In the genomic region with DNA sequence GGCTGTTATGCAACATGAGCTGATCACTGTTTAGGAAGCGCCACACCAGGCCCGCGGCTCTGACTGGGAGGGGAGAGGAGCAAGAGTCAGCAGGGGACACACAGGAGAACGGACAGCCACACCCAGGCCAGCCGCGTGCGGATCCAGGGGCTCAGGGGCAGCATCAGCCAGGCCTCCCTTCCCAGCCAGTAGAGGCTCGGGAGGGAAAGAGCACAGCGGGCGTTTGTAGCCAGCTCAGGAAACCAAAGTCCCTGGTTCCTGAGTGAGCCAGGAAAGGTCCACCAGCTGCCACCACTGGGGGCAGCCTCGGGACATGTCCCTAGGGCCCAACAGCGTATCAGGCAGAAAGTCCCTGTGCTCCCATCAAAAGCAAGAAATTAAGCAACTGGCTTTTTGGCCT, we compare ENCODE assay signal across 9 cellular contexts.
DNase-seq lines count a peak whose midpoint lies in the region; ATAC-seq and TF ChIP-seq lines count a peak whose summit lies in the region.
"Had no signal": no experiment of that assay in that cellular context is flagged by ENCODE, and none has a peak within 500 bp of the region (broad histone marks: within the 10 kb centered on the region; RNA-seq: fewer than 3 reads in every experiment).

No MANE protein-coding gene starts in this region.

- no peaks in the 10 kb centered on the region for H3K9me3 ChIP-seq in HCT116 (ENCODE audit: control insufficient read depth in 1 of 2, insufficient read depth in 1 of 2, low read depth in 1 of 2, low read length in 2 of 2)
- H3K9me3 ChIP-seq in vagina = no peaks in the 10 kb centered on the region

- no TSS peak for BruUV-seq in HCT116 (replicated peaks; lab: Mats Ljungman, UMichigan)

- no peaks in the 10 kb centered on the region for H4K20me1 ChIP-seq in HCT116 (ENCODE audit: insufficient read depth)

- no peaks in the 10 kb centered on the region for H3K27me3 ChIP-seq in HCT116 (ENCODE audit: insufficient read depth, low read length)
- H3K27me3 ChIP-seq in vagina = no peaks in the 10 kb centered on the region

- no peaks in the 10 kb centered on the region for H3K79me2 ChIP-seq in HCT116 (ENCODE audit: insufficient read depth, low read length)

- H2AFZ ChIP-seq in HCT116 (ENCODE audit: low read depth, low read length, poor library complexity, severe bottlenecking) = no peak overlapping the region

- H3K9me2 ChIP-seq in HCT116 (ENCODE audit: insufficient read depth) = no peaks in the 10 kb centered on the region

- peak overlapping the region; percentile 42; the same call in 1 of the 2 replicates for H3K4me2 ChIP-seq in HCT116 (ENCODE audit: low read length)

- no peak for TF ChIP-seq RAD21 in HCT116 (IDR thresholded peaks at IDR 0.05; ENCODE audit: low read depth)

- TF ChIP-seq CTCF in AG10803 (conservative IDR thresholded peaks at IDR 0.05; ENCODE audit: low read length) (peak; percentile 58), HCT116 (IDR thresholded peaks at IDR 0.05 in 2 of 3, conservative IDR thresholded peaks at IDR 0.05 in 1 of 3; ENCODE audit: borderline replicate concordance in 1 of 3, insufficient read depth in 1 of 3, low read depth in 2 of 3, low read length in 2 of 3) (peak; percentile 7 to 85 (median 67); a peak in 4 of 6 replicates), astrocyte of the spinal cord (IDR thresholded peaks at IDR 0.05; ENCODE audit: low read depth, low read length) (peak; percentile 61), vagina (IDR thresholded peaks at IDR 0.05) (peak in 1 of 3 experiments; percentile 25)

- H3K27ac ChIP-seq in HCT116 (ENCODE audit: low read depth, low read length) (no peak overlapping the region), vagina (peak overlapping the region; percentile 26)

- peaks cover 2 to 7% of the 10 kb centered on the region in 2 experiments; a peak in 2 of 4 replicates for H3K4me1 ChIP-seq in HCT116 (ENCODE audit: control insufficient read depth in 1 of 2, insufficient read depth in 2 of 2, low read length in 2 of 2)
- H3K4me1 ChIP-seq in vagina = no peaks in the 10 kb centered on the region

- TF ChIP-seq POLR2A in HCT116 (IDR thresholded peaks at IDR 0.05; ENCODE audit: borderline replicate concordance, extremely low read depth, insufficient read depth, insufficient read length) (no peak), vagina (IDR thresholded peaks at IDR 0.05) (no peak), GM18505 (IDR thresholded peaks at IDR 0.05; ENCODE audit: borderline replicate concordance, extremely low read depth, insufficient read depth, insufficient read length) (no peak)

- H3K36me3 ChIP-seq in HCT116 (ENCODE audit: control insufficient read depth in 1 of 2, insufficient read depth in 2 of 2, low read length in 2 of 2) (no peaks in the 10 kb centered on the region), vagina (peaks cover 0 to 14% of the 10 kb centered on the region in 2 donors)

- POLR2A ChIA-PET in HCT116 (lab: Charles Lee) = interaction anchor here (0.6 to 1.7 kb wide), 2 partner anchors 10 to 71 kb away, joined by 3 to 5 read pairs; a partner anchor contains a TSS

- peak; percentile 33 for DNase-seq in AG10803 (ENCODE audit: low read depth)
- peak; percentile 32 for DNase-seq in HCT116 (ENCODE audit: low read depth, low spot score)
- DNase-seq in astrocyte of the spinal cord (ENCODE audit: low read depth, low spot score) = peak; percentile 42
- peak; percentile 6 for DNase-seq in kidney tubule cell (ENCODE audit: low spot score)
- DNase-seq in vagina (ENCODE audit: extremely low spot score in 2 of 2) = no peak
- DNase-seq in stimulated activated naive CD4-positive, alpha-beta T cell (lab: John Stamatoyannopoulos, UW) = no peak
- DNase-seq: stimulated activated naive B cell treated with anti-CD40 and anti-IgM and Interleukin-4, amounts not matched to agents 10 μg/mL and 1 μg/mL and 100 μg/mL, for 72 hours had no signal

- RAD21 ChIA-PET in HCT116 (lab: Charles Lee; ENCODE audit: low non-redundant PET in 1 of 2, low total read pairs in 2 of 2, uncharacterized antibody in 2 of 2, unreplicated experiment in 2 of 2) = interaction anchor here in 1 of 2 experiments (1.1 kb wide), 1 partner anchor 71 kb away, joined by 4 read pairs; a partner anchor contains a TSS

- H3K9ac ChIP-seq in HCT116 (ENCODE audit: low read length) = no peak overlapping the region

- intact Hi-C loops in HCT116 (cut with micrococcal nuclease) = no loop called here
- intact Hi-C loops in vagina (cut with DNase I) = no loop called here

- H3K4me3 ChIP-seq in AG10803 (ENCODE audit: low read length) (no peak overlapping the region), HCT116 (replicated peaks in 1 of 2; ENCODE audit: low read depth in 1 of 2, low read length in 2 of 2) (no peak overlapping the region), astrocyte of the spinal cord (ENCODE audit: low read depth, low read length) (no peak overlapping the region), vagina (no peak overlapping the region)

- ATAC-seq in HCT116 = peak; percentile 99
- ATAC-seq in HG03045 (IDR thresholded peaks at IDR 0.05; ENCODE audit: unreplicated experiment) = no peak
- no peak for ATAC-seq in GM18505 (IDR thresholded peaks at IDR 0.05; ENCODE audit: unreplicated experiment)

- in situ Hi-C loops in astrocyte of the spinal cord (cut with HindIII; ENCODE audit: low sequenced_read_pairs) = no loop called here

- CTCF ChIA-PET in HCT116 (lab: Charles Lee) = interaction anchor here (1.0 to 2.1 kb wide), 11 partner anchors 9 to 111 kb away, joined by 3 to 9 read pairs (median 4); a partner anchor contains a TSS

TF ChIP-seq in HCT116, 20 proteins besides CTCF, POLR2A, EP300 and RAD21 (continues in another document):
- TF ChIP-seq FOSL1 (IDR thresholded peaks at IDR 0.05; ENCODE audit: low read depth) = no peak
- TF ChIP-seq SP1 (IDR thresholded peaks at IDR 0.05; ENCODE audit: low read depth) = no peak
- TF ChIP-seq ZNF274 (IDR thresholded peaks at IDR 0.05; ENCODE audit: low read depth, low read length) = no peak
- TF ChIP-seq, protein P1, sequence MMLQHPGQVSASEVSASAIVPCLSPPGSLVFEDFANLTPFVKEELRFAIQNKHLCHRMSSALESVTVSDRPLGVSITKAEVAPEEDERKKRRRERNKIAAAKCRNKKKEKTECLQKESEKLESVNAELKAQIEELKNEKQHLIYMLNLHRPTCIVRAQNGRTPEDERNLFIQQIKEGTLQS (IDR thresholded peaks at IDR 0.05) = no peak
- TF ChIP-seq ZFX (IDR thresholded peaks at IDR 0.05) = no peak
- TF ChIP-seq, protein P2, sequence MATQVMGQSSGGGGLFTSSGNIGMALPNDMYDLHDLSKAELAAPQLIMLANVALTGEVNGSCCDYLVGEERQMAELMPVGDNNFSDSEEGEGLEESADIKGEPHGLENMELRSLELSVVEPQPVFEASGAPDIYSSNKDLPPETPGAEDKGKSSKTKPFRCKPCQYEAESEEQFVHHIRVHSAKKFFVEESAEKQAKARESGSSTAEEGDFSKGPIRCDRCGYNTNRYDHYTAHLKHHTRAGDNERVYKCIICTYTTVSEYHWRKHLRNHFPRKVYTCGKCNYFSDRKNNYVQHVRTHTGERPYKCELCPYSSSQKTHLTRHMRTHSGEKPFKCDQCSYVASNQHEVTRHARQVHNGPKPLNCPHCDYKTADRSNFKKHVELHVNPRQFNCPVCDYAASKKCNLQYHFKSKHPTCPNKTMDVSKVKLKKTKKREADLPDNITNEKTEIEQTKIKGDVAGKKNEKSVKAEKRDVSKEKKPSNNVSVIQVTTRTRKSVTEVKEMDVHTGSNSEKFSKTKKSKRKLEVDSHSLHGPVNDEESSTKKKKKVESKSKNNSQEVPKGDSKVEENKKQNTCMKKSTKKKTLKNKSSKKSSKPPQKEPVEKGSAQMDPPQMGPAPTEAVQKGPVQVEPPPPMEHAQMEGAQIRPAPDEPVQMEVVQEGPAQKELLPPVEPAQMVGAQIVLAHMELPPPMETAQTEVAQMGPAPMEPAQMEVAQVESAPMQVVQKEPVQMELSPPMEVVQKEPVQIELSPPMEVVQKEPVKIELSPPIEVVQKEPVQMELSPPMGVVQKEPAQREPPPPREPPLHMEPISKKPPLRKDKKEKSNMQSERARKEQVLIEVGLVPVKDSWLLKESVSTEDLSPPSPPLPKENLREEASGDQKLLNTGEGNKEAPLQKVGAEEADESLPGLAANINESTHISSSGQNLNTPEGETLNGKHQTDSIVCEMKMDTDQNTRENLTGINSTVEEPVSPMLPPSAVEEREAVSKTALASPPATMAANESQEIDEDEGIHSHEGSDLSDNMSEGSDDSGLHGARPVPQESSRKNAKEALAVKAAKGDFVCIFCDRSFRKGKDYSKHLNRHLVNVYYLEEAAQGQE (IDR thresholded peaks at IDR 0.05; ENCODE audit: low read depth) = no peak
- TF ChIP-seq CEBPB (IDR thresholded peaks at IDR 0.05; ENCODE audit: low read depth) = no peak
- TF ChIP-seq EZH2 (IDR thresholded peaks at IDR 0.05) = no peak
- no peak for TF ChIP-seq EZH2phosphoT487 (IDR thresholded peaks at IDR 0.05; ENCODE audit: borderline replicate concordance)
- TF ChIP-seq ELF1 (IDR thresholded peaks at IDR 0.05; ENCODE audit: borderline replicate concordance, low read depth) = no peak
- TF ChIP-seq, protein P3, sequence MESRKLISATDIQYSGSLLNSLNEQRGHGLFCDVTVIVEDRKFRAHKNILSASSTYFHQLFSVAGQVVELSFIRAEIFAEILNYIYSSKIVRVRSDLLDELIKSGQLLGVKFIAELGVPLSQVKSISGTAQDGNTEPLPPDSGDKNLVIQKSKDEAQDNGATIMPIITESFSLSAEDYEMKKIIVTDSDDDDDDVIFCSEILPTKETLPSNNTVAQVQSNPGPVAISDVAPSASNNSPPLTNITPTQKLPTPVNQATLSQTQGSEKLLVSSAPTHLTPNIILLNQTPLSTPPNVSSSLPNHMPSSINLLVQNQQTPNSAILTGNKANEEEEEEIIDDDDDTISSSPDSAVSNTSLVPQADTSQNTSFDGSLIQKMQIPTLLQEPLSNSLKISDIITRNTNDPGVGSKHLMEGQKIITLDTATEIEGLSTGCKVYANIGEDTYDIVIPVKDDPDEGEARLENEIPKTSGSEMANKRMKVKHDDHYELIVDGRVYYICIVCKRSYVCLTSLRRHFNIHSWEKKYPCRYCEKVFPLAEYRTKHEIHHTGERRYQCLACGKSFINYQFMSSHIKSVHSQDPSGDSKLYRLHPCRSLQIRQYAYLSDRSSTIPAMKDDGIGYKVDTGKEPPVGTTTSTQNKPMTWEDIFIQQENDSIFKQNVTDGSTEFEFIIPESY (IDR thresholded peaks at IDR 0.05; ENCODE audit: extremely low read depth, insufficient replicate concordance, low read length) = no peak
- no peak for TF ChIP-seq JUND (IDR thresholded peaks at IDR 0.05)
- TF ChIP-seq SRF (IDR thresholded peaks at IDR 0.05; ENCODE audit: low read depth) = no peak
- TF ChIP-seq, protein P4, sequence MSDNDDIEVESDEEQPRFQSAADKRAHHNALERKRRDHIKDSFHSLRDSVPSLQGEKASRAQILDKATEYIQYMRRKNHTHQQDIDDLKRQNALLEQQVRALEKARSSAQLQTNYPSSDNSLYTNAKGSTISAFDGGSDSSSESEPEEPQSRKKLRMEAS (IDR thresholded peaks at IDR 0.05) = no peak
- TF ChIP-seq SIN3A (IDR thresholded peaks at IDR 0.05; ENCODE audit: low read depth) = no peak
- TF ChIP-seq TCF7L2 (IDR thresholded peaks at IDR 0.05; ENCODE audit: borderline replicate concordance, extremely low read depth, insufficient read depth, insufficient read length) = no peak

Comparison
In these comparisons a context has a peak if more than half of its experiments do, and no peak if none do; other contexts are left out.
1. DNase-seq: peak in AG10803 (single experiment), HCT116 (single experiment), astrocyte of the spinal cord (single experiment) and kidney tubule cell (single experiment); none in vagina (0 of 2) and stimulated activated naive CD4-positive, alpha-beta T cell (0 of 6).